In the genomic region with DNA sequence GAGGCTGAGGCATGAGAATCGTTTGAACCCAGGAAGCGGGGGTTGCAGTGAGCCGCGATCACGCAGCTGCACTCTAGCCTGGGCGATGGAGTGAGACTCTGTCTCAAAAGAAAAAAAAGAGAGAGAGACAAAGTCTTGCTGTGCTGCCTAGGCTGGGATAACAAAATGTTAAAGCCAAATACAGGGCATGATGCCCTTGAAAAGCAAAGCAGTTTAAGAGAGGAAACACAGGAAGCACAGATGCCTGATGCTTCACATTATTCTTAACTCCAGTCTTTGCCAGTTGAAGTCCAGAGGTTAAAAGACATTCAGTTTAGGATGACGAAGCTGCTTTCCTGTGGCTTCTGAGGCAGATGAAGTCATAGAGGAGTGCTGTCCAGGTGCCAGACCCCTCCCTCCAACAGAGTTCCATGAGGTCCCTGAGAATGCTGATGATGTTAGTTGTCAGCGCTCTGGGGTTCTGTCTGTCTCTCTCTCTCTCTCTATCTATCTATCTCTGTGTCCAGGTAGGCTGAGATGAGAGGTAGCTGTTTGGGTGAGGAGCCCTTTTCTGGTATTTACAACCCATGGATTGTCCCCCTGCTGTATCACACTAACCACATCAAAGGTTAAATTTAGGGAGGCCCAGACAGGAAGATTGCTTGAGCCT, we compare ENCODE assay signal across 9 cellular contexts. TPM values are rescaled to one million over a fixed set of nuclear protein-coding genes. Genes with fewer than 3 reads are reported as not detected.
A peak's percentile ranks its signal among the peaks of the same experiment; 100 is the strongest.
DNase-seq lines count a peak whose midpoint lies in the region; TF ChIP-seq lines count a peak whose summit lies in the region.
"Had no signal": no experiment of that assay in that cellular context is flagged by ENCODE, and none has a peak within 500 bp of the region (broad histone marks: within the 10 kb centered on the region; RNA-seq: fewer than 3 reads in every experiment).

No MANE protein-coding gene starts in this region.

- H3K36me3 ChIP-seq in endodermal cell (ENCODE audit: control insufficient read depth, insufficient read depth, low read length) = no peaks in the 10 kb centered on the region
- H3K36me3 ChIP-seq in stomach = no peaks in the 10 kb centered on the region

- H3K9ac ChIP-seq in endodermal cell (ENCODE audit: extremely low read depth, low read length, poor library complexity, severe bottlenecking) = no peak overlapping the region

- no peak for TF ChIP-seq EP300 in stomach (IDR thresholded peaks at IDR 0.05)

- H3K4me1 ChIP-seq in endodermal cell (ENCODE audit: control insufficient read depth, insufficient read depth, low read length) (peaks cover 11% of the 10 kb centered on the region), stomach (peaks cover 22 to 55% (median 47%) of the 10 kb centered on the region in 4 donors)

- intact Hi-C loops in dendritic cell treated with granulocyte-macrophage colony-stimulating factor and Interleukin-4, amounts not matched to agents 40 ng/mL and 50 ng/mL, for 4 days (cut with micrococcal nuclease) = loop anchor here (5.0 kb wide), 1 partner anchor 77 kb away; no protein-coding TSS in a partner anchor
- intact Hi-C loops in cardiac septum (cut with DNase I) = no loop called here
- intact Hi-C loops in stomach (cut with DNase I; ENCODE audit: low total_unique reads) = no loop called here

- H3K4me3 ChIP-seq in endodermal cell (ENCODE audit: low read length) (no peak overlapping the region), stomach (no peak overlapping the region)

- TF ChIP-seq CTCF in endodermal cell (conservative IDR thresholded peaks at IDR 0.05) (no peak), stomach (IDR thresholded peaks at IDR 0.05) (no peak)

- H3K36me3 Mint-ChIP-seq in dendritic cell treated with granulocyte-macrophage colony-stimulating factor and Interleukin-4, amounts not matched to agents 40 ng/mL and 50 ng/mL, for 4 days (ENCODE audit: low read depth) = peaks cover 3% of the 10 kb centered on the region
- H3K36me3 Mint-ChIP-seq in endodermal cell (ENCODE audit: low read depth) = no peaks in the 10 kb centered on the region

- no peaks in the 10 kb centered on the region for H3K27me3 ChIP-seq in endodermal cell (ENCODE audit: control insufficient read depth, insufficient read depth, low read length, poor library complexity, severe bottlenecking)
- no peaks in the 10 kb centered on the region for H3K27me3 ChIP-seq in stomach

- H3K9me3 ChIP-seq in endodermal cell (ENCODE audit: control insufficient read depth, low read length) (no peaks in the 10 kb centered on the region), stomach (no peaks in the 10 kb centered on the region)

- 80 to 93% methylated on average over 4 to 8 of the region's 8 CpGs for WGBS in endodermal cell (ENCODE audit: insufficient coverage in 1 of 2, insufficient read length in 1 of 2), 2 experiments
- 62 to 71% (median 67%) methylated on average over 8 of the region's 8 CpGs for WGBS in stomach, 5 donors

- peak; percentile 50 for DNase-seq in DMS53 (lab: John Stamatoyannopoulos, UW)
- DNase-seq in DMS53 treated with DMSO at 0.1 percent for 48 hours (lab: John Stamatoyannopoulos, UW; ENCODE audit: unreplicated experiment) = no peak
- peak; percentile 58 for DNase-seq in NCI-H2029 treated with DMSO at 0.1 percent for 48 hours (lab: John Stamatoyannopoulos, UW)
- peak; percentile 87 for DNase-seq in pulmonary artery endothelial cell (ENCODE audit: low read depth, low spot score)
- no peak for DNase-seq in cardiac septum (ENCODE audit: low spot score)
- DNase-seq in endodermal cell = no peak
- no peak for DNase-seq in stomach
- DNase-seq: T-helper 9 cell had no signal

- H3K4me3 Mint-ChIP-seq in dendritic cell treated with granulocyte-macrophage colony-stimulating factor and Interleukin-4, amounts not matched to agents 40 ng/mL and 50 ng/mL, for 4 days = no peak overlapping the region
- no peak overlapping the region for H3K4me3 Mint-ChIP-seq in endodermal cell

- no peaks in the 10 kb centered on the region for H3K9me3 Mint-ChIP-seq in dendritic cell treated with granulocyte-macrophage colony-stimulating factor and Interleukin-4, amounts not matched to agents 40 ng/mL and 50 ng/mL, for 4 days
- no peaks in the 10 kb centered on the region for H3K9me3 Mint-ChIP-seq in endodermal cell

- no peak for TF ChIP-seq POLR2A in stomach (IDR thresholded peaks at IDR 0.05)

- H3K4me1 Mint-ChIP-seq in dendritic cell treated with granulocyte-macrophage colony-stimulating factor and Interleukin-4, amounts not matched to agents 40 ng/mL and 50 ng/mL, for 4 days (ENCODE audit: low read depth) = peaks cover 39% of the 10 kb centered on the region
- H3K4me1 Mint-ChIP-seq in endodermal cell = peaks cover 23% of the 10 kb centered on the region

- H3K27me3 Mint-ChIP-seq in dendritic cell treated with granulocyte-macrophage colony-stimulating factor and Interleukin-4, amounts not matched to agents 40 ng/mL and 50 ng/mL, for 4 days = no peaks in the 10 kb centered on the region
- peaks cover 5% of the 10 kb centered on the region for H3K27me3 Mint-ChIP-seq in endodermal cell (ENCODE audit: insufficient read depth)

- peak overlapping the region; percentile 22 for H3K27ac Mint-ChIP-seq in dendritic cell treated with granulocyte-macrophage colony-stimulating factor and Interleukin-4, amounts not matched to agents 40 ng/mL and 50 ng/mL, for 4 days
- no peak overlapping the region for H3K27ac Mint-ChIP-seq in endodermal cell

- no peak overlapping the region for H3K27ac ChIP-seq in endodermal cell (ENCODE audit: low read depth, low read length)
- peak overlapping the region in 1 of 5 donors; percentile 7 for H3K27ac ChIP-seq in stomach

RNA-seq across cellular contexts. Expression of a gene that starts 4.9 kb away (rescaled TPM):
- total RNA-seq in pulmonary artery endothelial cell (55.0 and 71.7 TPM in 2 replicates), cardiac septum (96.7 TPM), endodermal cell (100 to 1,000 TPM; 192 to 204 TPM), stomach (100 to 1,000 TPM in 2 of 5 donors, 10 to 100 TPM in 2, not detected in 1; 25.2 to 194 (median 110) TPM)
- 125 TPM for polyA plus RNA-seq in endodermal cell (2013, experiment 1 of 2)
- 133 TPM for polyA plus RNA-seq in endodermal cell (2013, experiment 2 of 2)
- 100 to 1,000 TPM; 134 to 181 (median 156) TPM for polyA plus RNA-seq in stomach

RNA-seq across cellular contexts. Expression of a gene that starts 9.6 kb away (rescaled TPM):
- 9.3 and 18.6 TPM in 2 replicates for total RNA-seq in pulmonary artery endothelial cell
- 2.3 TPM for total RNA-seq in cardiac septum
- total RNA-seq in endodermal cell = 10 to 100 TPM; 16.7 to 17.0 TPM
- 8.4 TPM for polyA plus RNA-seq in endodermal cell (2013, experiment 1 of 2)
- polyA plus RNA-seq in endodermal cell (2013, experiment 2 of 2) = 7.2 TPM
- 10 to 100 TPM in 2 of 5 donors, 1 to 10 TPM in 1, not detected in 2; 7.6 to 29.4 (median 10.5) TPM for total RNA-seq in stomach
- 1 to 10 TPM; 3.1 to 8.6 (median 3.2) TPM for polyA plus RNA-seq in stomach

RNA-seq across cellular contexts. Expression of a gene that starts 11.6 kb away (rescaled TPM):
- total RNA-seq in pulmonary artery endothelial cell = 237 and 295 TPM in 2 replicates
- 26.1 TPM for total RNA-seq in cardiac septum
- total RNA-seq in endodermal cell = 100 to 1,000 TPM; 181 to 220 TPM
- polyA plus RNA-seq in endodermal cell (2013, experiment 1 of 2) = 75.6 TPM
- 86.6 TPM for polyA plus RNA-seq in endodermal cell (2013, experiment 2 of 2)
- 100 to 1,000 TPM in 1 of 5 donors, 10 to 100 TPM in 4; 20.5 to 104 (median 46.7) TPM for total RNA-seq in stomach
- 10 to 100 TPM; 14.7 to 59.1 (median 29.6) TPM for polyA plus RNA-seq in stomach

RNA-seq across cellular contexts. Expression of a gene that starts 46.7 kb away (rescaled TPM):
- total RNA-seq in pulmonary artery endothelial cell (59.9 and 67.8 TPM in 2 replicates), cardiac septum (71.0 TPM), endodermal cell (10 to 100 TPM; 28.9 to 41.5 TPM), stomach (100 to 1,000 TPM in 3 of 5 donors, 10 to 100 TPM in 2; 37.1 to 277 (median 112) TPM)
- 21.8 TPM for polyA plus RNA-seq in endodermal cell (2013, experiment 1 of 2)
- 22.8 TPM for polyA plus RNA-seq in endodermal cell (2013, experiment 2 of 2)
- polyA plus RNA-seq in stomach = 10 to 100 TPM; 25.1 to 47.3 (median 26.9) TPM

RNA-seq across cellular contexts. Expression of a gene that starts 58.2 kb away (rescaled TPM):
- total RNA-seq in pulmonary artery endothelial cell = under 0.01 TPM in 1 of 2 replicates, not detected in the other
- total RNA-seq in cardiac septum = 0.19 TPM
- 1 to 10 TPM in 1 of 2 donors, under 1 TPM in 1; 0.77 to 1.2 TPM for total RNA-seq in endodermal cell
- 5.9 TPM for polyA plus RNA-seq in endodermal cell (2013, experiment 1 of 2)
- polyA plus RNA-seq in endodermal cell (2013, experiment 2 of 2) = 5.5 TPM
- total RNA-seq in stomach = 1 to 10 TPM in 1 of 5 donors, under 1 TPM in 2, not detected in 2; 0.45 to 1.1 (median 0.87) TPM
- 1 to 10 TPM in 1 of 3 donors, under 1 TPM in 1, not detected in 1; 0.12 to 1.2 TPM for polyA plus RNA-seq in stomach

Comparison
In these comparisons a context has a peak if more than half of its experiments do, and no peak if none do; other contexts are left out.
1. DNase-seq: peak in DMS53 (single experiment), NCI-H2029 treated with DMSO at 0.1 percent for 48 hours (single experiment) and pulmonary artery endothelial cell (single experiment); none in DMS53 treated with DMSO at 0.1 percent for 48 hours (single experiment), cardiac septum (single experiment), endodermal cell (single experiment) and stomach (single experiment).